20 cellular contexts compared by ENCODE assay signal in the genomic region with DNA sequence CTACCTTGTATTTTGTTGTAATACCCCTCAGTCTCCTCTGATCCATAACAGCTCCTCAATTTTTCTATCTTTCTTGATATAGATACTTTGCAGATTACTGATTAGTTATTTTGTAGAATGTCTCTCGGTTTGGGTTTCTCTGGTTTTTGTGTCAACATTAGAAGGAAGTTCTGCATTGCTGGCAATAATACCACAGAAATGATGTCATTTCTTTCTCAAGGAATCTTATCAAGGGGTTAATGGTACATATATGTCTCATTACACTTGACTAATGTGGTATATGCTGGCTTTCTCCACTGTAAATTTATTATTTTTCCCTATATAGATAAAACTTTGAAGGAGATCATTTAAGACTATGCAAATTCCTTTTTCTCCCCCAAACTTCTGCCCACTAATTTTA.
"Had no signal": no experiment of that assay in that cellular context is flagged by ENCODE, and none has a peak within 500 bp of the region (broad histone marks: within the 10 kb centered on the region; RNA-seq: fewer than 3 reads in every experiment).

No MANE protein-coding gene starts in this region.

- H3K27me3 ChIP-seq: thyroid gland had no signal

- H3K4me1 Mint-ChIP-seq: activated CD4-positive, alpha-beta T cell treated with anti-CD3 and anti-CD28 coated beads for 36 hours; activated CD8-positive, alpha-beta memory T cell treated with anti-CD3 and anti-CD28 coated beads, Interleukin-2, amount 10 ng/mL, durations not matched to agents 7 days and 5 days; brain; central memory CD8-positive, alpha-beta T cell; nephron progenitor cell; WTC11 had no signal

- H3K27ac Mint-ChIP-seq: activated CD4-positive, alpha-beta memory T cell treated with anti-CD3 and anti-CD28 coated beads for 36 hours; activated CD4-positive, alpha-beta T cell treated with anti-CD3 and anti-CD28 coated beads for 36 hours; activated CD8-positive, alpha-beta memory T cell treated with anti-CD3 and anti-CD28 coated beads, Interleukin-2, amount 10 ng/mL, durations not matched to agents 7 days and 5 days; activated naive CD8-positive, alpha-beta T cell; brain; nephron progenitor cell; progenitor cell of endocrine pancreas; T-helper 2 cell treated with Interferon-gamma antibody and Interleukin-4, amounts not matched to agents 5 μg/mL and 100 μg/mL, for 36 hours; WTC11 had no signal

- FAIRE-seq: endometrium had no signal

- H3K36me3 ChIP-seq: lower lobe of right lung, thyroid gland had no signal

- H3K9me3 Mint-ChIP-seq: activated CD4-positive, alpha-beta memory T cell treated with anti-CD3 and anti-CD28 coated beads for 36 hours; nephron progenitor cell; T-helper 2 cell treated with Interferon-gamma antibody and Interleukin-4, amounts not matched to agents 5 μg/mL and 100 μg/mL, for 36 hours had no signal

- H3K27me3 Mint-ChIP-seq: activated CD4-positive, alpha-beta memory T cell treated with anti-CD3 and anti-CD28 coated beads for 36 hours; activated CD8-positive, alpha-beta memory T cell treated with anti-CD3 and anti-CD28 coated beads, Interleukin-2, amount 10 ng/mL, durations not matched to agents 7 days and 5 days; brain; central memory CD8-positive, alpha-beta T cell had no signal

- H3K4me3 ChIP-seq: lower lobe of right lung, thyroid gland had no signal

- H3K4me1 ChIP-seq: lower lobe of right lung, thyroid gland had no signal

- H3K9me3 ChIP-seq: lower lobe of right lung, thyroid gland had no signal

- DNase-seq: activated CD4-positive, alpha-beta memory T cell treated with anti-CD3 and anti-CD28 coated beads for 36 hours; activated CD4-positive, alpha-beta T cell treated with anti-CD3 and anti-CD28 coated beads for 36 hours; activated CD8-positive, alpha-beta memory T cell treated with anti-CD3 and anti-CD28 coated beads, Interleukin-2, amount 10 ng/mL, durations not matched to agents 7 days and 5 days; amygdala; cortex of kidney; hippocampal formation; islet precursor cell; lower lobe of right lung; nephron progenitor cell; occipital lobe; stimulated activated CD4-positive, alpha-beta T cell treated with anti-CD3 and anti-CD28 coated beads, Interleukin-2, amount 100 ng/mL, for 24 hours; stimulated activated naive CD4-positive, alpha-beta T cell treated with Interleukin-2 at 50 U/mL for 16 hours; thyroid gland had no signal

- H3K36me3 Mint-ChIP-seq: activated CD4-positive, alpha-beta memory T cell treated with anti-CD3 and anti-CD28 coated beads for 36 hours; activated CD8-positive, alpha-beta memory T cell treated with anti-CD3 and anti-CD28 coated beads, Interleukin-2, amount 10 ng/mL, durations not matched to agents 7 days and 5 days; activated naive CD8-positive, alpha-beta T cell; brain; WTC11 had no signal

- H3K27ac ChIP-seq: lower lobe of right lung, thyroid gland had no signal

- ATAC-seq: activated CD4-positive, alpha-beta T cell treated with anti-CD3 and anti-CD28 coated beads for 36 hours; activated CD8-positive, alpha-beta memory T cell treated with anti-CD3 and anti-CD28 coated beads, Interleukin-2, amount 10 ng/mL, durations not matched to agents 7 days and 5 days; lower lobe of right lung; WTC11 had no signal

- H3K4me3 Mint-ChIP-seq: activated CD4-positive, alpha-beta memory T cell treated with anti-CD3 and anti-CD28 coated beads for 36 hours; activated CD4-positive, alpha-beta T cell treated with anti-CD3 and anti-CD28 coated beads for 36 hours; activated CD8-positive, alpha-beta memory T cell treated with anti-CD3 and anti-CD28 coated beads, Interleukin-2, amount 10 ng/mL, durations not matched to agents 7 days and 5 days; activated naive CD8-positive, alpha-beta T cell; brain; central memory CD8-positive, alpha-beta T cell; nephron progenitor cell; T-helper 2 cell treated with Interferon-gamma antibody and Interleukin-4, amounts not matched to agents 5 μg/mL and 100 μg/mL, for 36 hours; WTC11 had no signal
